2 cellular contexts compared by ENCODE assay signal in genomic region chr3:71304261-71304646, GRCh38.
TF ChIP-seq lines count a peak whose summit lies in the region.

No MANE protein-coding gene starts in this region.

TF ChIP-seq in H1, 55 proteins besides CTCF, POLR2A, EP300 and RAD21 (continues in another document):
- no peak for TF ChIP-seq HDAC2 (IDR thresholded peaks at IDR 0.05; ENCODE audit: borderline replicate concordance in 1 of 2, low read depth in 2 of 2, low read length in 2 of 2)
- no peak for TF ChIP-seq EGR1 (IDR thresholded peaks at IDR 0.05; ENCODE audit: borderline replicate concordance, low read depth, low read length)
- no peak for TF ChIP-seq SP2 (IDR thresholded peaks at IDR 0.05; ENCODE audit: low read length)
- no peak for TF ChIP-seq GABPA (IDR thresholded peaks at IDR 0.05; ENCODE audit: borderline replicate concordance, insufficient read depth, low read length)
- no peak for TF ChIP-seq BRCA1 (IDR thresholded peaks at IDR 0.05; ENCODE audit: low read depth, low read length)
- no peak for TF ChIP-seq GTF2F1 (IDR thresholded peaks at IDR 0.05; ENCODE audit: borderline replicate concordance, low read depth, low read length)
- no peak for TF ChIP-seq CHD7 (IDR thresholded peaks at IDR 0.05; ENCODE audit: insufficient replicate concordance, low read length)
- TF ChIP-seq TEAD4 (IDR thresholded peaks at IDR 0.05; ENCODE audit: low read depth, low read length): no peak
- no peak for TF ChIP-seq SIN3A (conservative IDR thresholded peaks at IDR 0.05 in 1 of 2, IDR thresholded peaks at IDR 0.05 in 1 of 2; ENCODE audit: low read depth in 1 of 2, low read length in 2 of 2)
- TF ChIP-seq SRF (IDR thresholded peaks at IDR 0.05; ENCODE audit: low read depth, low read length): no peak
- no peak for TF ChIP-seq CBX8 (IDR thresholded peaks at IDR 0.05; ENCODE audit: borderline replicate concordance, low read depth, low read length)
- TF ChIP-seq USF2 (IDR thresholded peaks at IDR 0.05; ENCODE audit: low read length): no peak
- no peak for TF ChIP-seq ATF2 (IDR thresholded peaks at IDR 0.05; ENCODE audit: low read length)

TF ChIP-seq in neural cell, 6 proteins besides CTCF, POLR2A, EP300 and RAD21:
- no peak for TF ChIP-seq POLR2AphosphoS5 (IDR thresholded peaks at IDR 0.05)
- no peak for TF ChIP-seq MXI1 (conservative IDR thresholded peaks at IDR 0.05; ENCODE audit: poor library complexity, severe bottlenecking)
- TF ChIP-seq EZH2 (IDR thresholded peaks at IDR 0.05; ENCODE audit: borderline replicate concordance, insufficient read depth, low read length, poor library complexity, severe bottlenecking): no peak
- TF ChIP-seq REST (IDR thresholded peaks at IDR 0.05; ENCODE audit: borderline replicate concordance): no peak
